ENCODE assay signal across 12 cellular contexts in genomic region chr14:104283197-104284106, GRCh38.
DNase-seq lines count a peak whose midpoint lies in the region; ATAC-seq and TF ChIP-seq lines count a peak whose summit lies in the region.
"Had no signal": no experiment of that assay in that cellular context is flagged by ENCODE, and none has a peak within 500 bp of the region (broad histone marks: within the 10 kb centered on the region; RNA-seq: fewer than 3 reads in every experiment).

No MANE protein-coding gene starts in this region.

- no peak overlapping the region for H3K27ac ChIP-seq in lower lobe of right lung
- no peak overlapping the region for H3K27ac ChIP-seq in upper lobe of left lung
- H3K27ac ChIP-seq: epithelial cell of prostate had no signal

- TF ChIP-seq EP300 in upper lobe of left lung (IDR thresholded peaks at IDR 0.05): no peak

- intact Hi-C loops in lower lobe of right lung (cut with DNase I): no loop called here

- H3K9me3 ChIP-seq in lower lobe of right lung (no peaks in the 10 kb centered on the region), upper lobe of left lung (no peaks in the 10 kb centered on the region)

- no peaks in the 10 kb centered on the region for H3K36me3 Mint-ChIP-seq in activated naive CD8-positive, alpha-beta T cell treated with anti-CD3 and anti-CD28 coated beads, Interleukin-2, amount 10 ng/mL, durations not matched to agents 7 days and 5 days
- H3K36me3 Mint-ChIP-seq in activated naive CD8-positive, alpha-beta T cell treated with anti-CD3 and anti-CD28 coated beads for 36 hours: no peaks in the 10 kb centered on the region
- H3K36me3 Mint-ChIP-seq: activated naive CD8-positive, alpha-beta T cell had no signal

- ATAC-seq in activated naive CD8-positive, alpha-beta T cell treated with anti-CD3 and anti-CD28 coated beads, Interleukin-2, amount 10 ng/mL, durations not matched to agents 7 days and 5 days (ENCODE audit: low read depth): no peak
- no peak for ATAC-seq in lower lobe of right lung
- ATAC-seq in upper lobe of left lung (ENCODE audit: low FRiP score in 2 of 2): no peak
- no peak for ATAC-seq in HG02885 (IDR thresholded peaks at IDR 0.05; ENCODE audit: poor library complexity, unreplicated experiment)
- ATAC-seq in GM21786 (IDR thresholded peaks at IDR 0.05; ENCODE audit: unreplicated experiment): no peak

- no peak for TF ChIP-seq POLR2A in upper lobe of left lung (IDR thresholded peaks at IDR 0.05)

- in situ Hi-C loops in GM13976 (cut with MboI; ENCODE audit: low sequenced_read_pairs, unreplicated experiment): no loop called here

- H3K36me3 ChIP-seq in lower lobe of right lung: no peaks in the 10 kb centered on the region
- no peaks in the 10 kb centered on the region for H3K36me3 ChIP-seq in upper lobe of left lung

- no peak overlapping the region for H3K27ac Mint-ChIP-seq in activated naive CD8-positive, alpha-beta T cell treated with anti-CD3 and anti-CD28 coated beads, Interleukin-2, amount 10 ng/mL, durations not matched to agents 7 days and 5 days
- no peak overlapping the region for H3K27ac Mint-ChIP-seq in activated naive CD8-positive, alpha-beta T cell treated with anti-CD3 and anti-CD28 coated beads for 36 hours
- H3K27ac Mint-ChIP-seq: activated naive CD8-positive, alpha-beta T cell had no signal

- H3K9me3 Mint-ChIP-seq in activated naive CD8-positive, alpha-beta T cell treated with anti-CD3 and anti-CD28 coated beads, Interleukin-2, amount 10 ng/mL, durations not matched to agents 7 days and 5 days: peaks cover under 1% of the 10 kb centered on the region
- no peaks in the 10 kb centered on the region for H3K9me3 Mint-ChIP-seq in activated naive CD8-positive, alpha-beta T cell treated with anti-CD3 and anti-CD28 coated beads for 36 hours

- H3K4me3 ChIP-seq in lower lobe of right lung (no peak overlapping the region), upper lobe of left lung (no peak overlapping the region)

- H3K4me1 ChIP-seq in lower lobe of right lung (no peaks in the 10 kb centered on the region), upper lobe of left lung (no peaks in the 10 kb centered on the region)

- H3K4me3 Mint-ChIP-seq in activated naive CD8-positive, alpha-beta T cell treated with anti-CD3 and anti-CD28 coated beads, Interleukin-2, amount 10 ng/mL, durations not matched to agents 7 days and 5 days: no peak overlapping the region
- H3K4me3 Mint-ChIP-seq in activated naive CD8-positive, alpha-beta T cell treated with anti-CD3 and anti-CD28 coated beads for 36 hours: no peak overlapping the region
- H3K4me3 Mint-ChIP-seq: activated naive CD8-positive, alpha-beta T cell had no signal

- POLR2A ChIA-PET in activated naive CD8-positive, alpha-beta T cell treated with anti-CD3 and anti-CD28 coated beads, Interleukin-2, amount 10 ng/mL, durations not matched to agents 7 days and 5 days (lab: Charles Lee): no interaction called here

- TF ChIP-seq CTCF in lower lobe of right lung (IDR thresholded peaks at IDR 0.05) (no peak), upper lobe of left lung (IDR thresholded peaks at IDR 0.05) (no peak), GM13976 (IDR thresholded peaks at IDR 0.05; ENCODE audit: borderline replicate concordance, control extremely low read depth, extremely low read depth, insufficient read depth, missing control alignments) (no peak)

- 82 to 87% methylated on average over 16 to 22 of the region's 25 CpGs for WGBS in upper lobe of left lung, 2 donors

- H3K27me3 Mint-ChIP-seq in activated naive CD8-positive, alpha-beta T cell treated with anti-CD3 and anti-CD28 coated beads, Interleukin-2, amount 10 ng/mL, durations not matched to agents 7 days and 5 days: no peaks in the 10 kb centered on the region
- H3K27me3 Mint-ChIP-seq in activated naive CD8-positive, alpha-beta T cell treated with anti-CD3 and anti-CD28 coated beads for 36 hours: peaks cover 4% of the 10 kb centered on the region

- H3K4me1 Mint-ChIP-seq in activated naive CD8-positive, alpha-beta T cell treated with anti-CD3 and anti-CD28 coated beads, Interleukin-2, amount 10 ng/mL, durations not matched to agents 7 days and 5 days: no peaks in the 10 kb centered on the region
- H3K4me1 Mint-ChIP-seq in activated naive CD8-positive, alpha-beta T cell treated with anti-CD3 and anti-CD28 coated beads for 36 hours: no peaks in the 10 kb centered on the region

- H3K27me3 ChIP-seq in lower lobe of right lung (ENCODE audit: low read depth) (peaks cover 4% of the 10 kb centered on the region), upper lobe of left lung (no peaks in the 10 kb centered on the region)

- DNase-seq in activated naive CD8-positive, alpha-beta T cell treated with anti-CD3 and anti-CD28 coated beads, Interleukin-2, amount 10 ng/mL, durations not matched to agents 7 days and 5 days: peak; percentile 24
- DNase-seq in activated naive CD8-positive, alpha-beta T cell treated with anti-CD3 and anti-CD28 coated beads for 36 hours: no peak
- peak; percentile 4 for DNase-seq in activated naive CD4-positive, alpha-beta T cell treated with anti-CD3 and anti-CD28 coated beads, Interleukin-2, amount 50 U/mL, for 16 hours
- DNase-seq in lower lobe of right lung: peak; percentile 36
- DNase-seq in upper lobe of left lung: peak; percentile 15 to 59
- no peak for DNase-seq in GM13976 (ENCODE audit: low spot score)
- DNase-seq: NCI-H1436 treated with DMSO at 0.1 percent for 48 hours; stimulated activated CD4-positive, alpha-beta T cell treated with anti-CD3 and anti-CD28 coated beads, Interleukin-15, amount 100 ng/mL, for 24 hours had no signal

Comparison
In these comparisons a context has a peak if more than half of its experiments do, and no peak if none do; other contexts are left out.
1. DNase-seq: peak in activated naive CD8-positive, alpha-beta T cell treated with anti-CD3 and anti-CD28 coated beads, Interleukin-2, amount 10 ng/mL, durations not matched to agents 7 days and 5 days (single experiment), activated naive CD4-positive, alpha-beta T cell treated with anti-CD3 and anti-CD28 coated beads, Interleukin-2, amount 50 U/mL, for 16 hours (single experiment), lower lobe of right lung (single experiment) and upper lobe of left lung (2 of 2); none in activated naive CD8-positive, alpha-beta T cell treated with anti-CD3 and anti-CD28 coated beads for 36 hours (single experiment) and GM13976 (single experiment).